In genomic region chr14:21084988-21085853, GRCh38 we compare ENCODE assay signal across 13 cellular contexts. TPM values are rescaled to one million over a fixed set of nuclear protein-coding genes. Genes with fewer than 3 reads are reported as not detected.
DNase-seq lines count a peak whose midpoint lies in the region; ATAC-seq and FAIRE-seq lines count a peak whose summit lies in the region.
"Had no signal": no experiment of that assay in that cellular context is flagged by ENCODE, and none has a peak within 500 bp of the region (broad histone marks: within the 10 kb centered on the region; RNA-seq: fewer than 3 reads in every experiment).

No MANE protein-coding gene starts in this region.

- H3K9me3 ChIP-seq in GM23248 (ENCODE audit: low read depth): no peaks in the 10 kb centered on the region
- H3K9me3 ChIP-seq in adipocyte (ENCODE audit: control insufficient read depth, low read length): no peaks in the 10 kb centered on the region
- H3K9me3 ChIP-seq in small intestine (ENCODE audit: control insufficient read depth, low read depth): no peaks in the 10 kb centered on the region

- no peaks in the 10 kb centered on the region for H3K9me2 ChIP-seq in GM23248 (ENCODE audit: insufficient read depth)

- peak; percentile 85 for DNase-seq in GM23248
- peak; percentile 87 for DNase-seq in adipocyte (ENCODE audit: low read depth)
- DNase-seq in left ventricle myocardium superior: peak; percentile 70
- DNase-seq in small intestine: peak; percentile 67
- no peak for DNase-seq in NAMALWA (ENCODE audit: low spot score)
- no peak for DNase-seq in cerebellar nuclear complex (lab: John Stamatoyannopoulos, UW)
- DNase-seq in NCI-H1092 (lab: John Stamatoyannopoulos, UW): no peak
- no peak for DNase-seq in NCI-H1930 (lab: John Stamatoyannopoulos, UW)
- DNase-seq: activated CD4-positive, alpha-beta T cell treated with anti-CD3 and anti-CD28 coated beads, Interleukin-2, amount 10 ng/mL, durations not matched to agents 7 days and 5 days; dermis blood vessel endothelial cell; NCI-H774; stimulated activated CD4-positive, alpha-beta T cell treated with anti-CD3 and anti-CD28 coated beads, Interleukin-4, amount 100 ng/mL, for 1 hour had no signal

- no peak overlapping the region for H3K4me2 ChIP-seq in GM23248 (ENCODE audit: unreplicated experiment)

- H3K4me3 ChIP-seq in GM23248: no peak overlapping the region
- no peak overlapping the region for H3K4me3 ChIP-seq in adipocyte (ENCODE audit: low read length)
- H3K4me3 ChIP-seq in small intestine (ENCODE audit: low read depth in 1 of 2, low read length in 2 of 2): no peak overlapping the region
- H3K4me3 ChIP-seq: GM12878 had no signal

- peaks cover 56% of the 10 kb centered on the region for H3F3A ChIP-seq in GM23248 (ENCODE audit: insufficient read depth)

- ATAC-seq in left ventricle myocardium superior: peak; percentile 75
- ATAC-seq: GM12878 had no signal

- peak overlapping the region; percentile 95 for H3K27ac ChIP-seq in GM23248
- no peak overlapping the region for H3K27ac ChIP-seq in small intestine (ENCODE audit: low read depth in 1 of 2, low read length in 1 of 2)

- H2AFZ ChIP-seq in GM23248: no peak overlapping the region

- intact Hi-C loops in left ventricle myocardium superior (cut with micrococcal nuclease): no loop called here

- WGBS in GM23248 (ENCODE audit: low coverage in 1 of 2, low lambda C conversion rate in 2 of 2, missing lambda C conversion rate in 2 of 2), 2 experiments: 82 to 85% methylated on average over 16 to 17 of the region's 17 CpGs
- WGBS in small intestine, 3 donors: 61 to 72% (median 62%) methylated on average over 17 of the region's 17 CpGs

- FAIRE-seq in small intestine (lab: Jason Lieb, UNC): no peak
- FAIRE-seq: GM12878 had no signal

- H3K9ac ChIP-seq in GM23248 (peak overlapping the region; percentile 39; the same call in 1 of the 2 replicates), adipocyte (ENCODE audit: low read length) (peak overlapping the region; percentile 14)

- H3K36me3 ChIP-seq in GM23248 (ENCODE audit: low read depth): peaks cover 25% of the 10 kb centered on the region
- H3K36me3 ChIP-seq in adipocyte (ENCODE audit: control insufficient read depth, insufficient read depth, low read length, severe bottlenecking): peaks cover 84% of the 10 kb centered on the region
- peaks cover 4 to 10% of the 10 kb centered on the region in 2 donors for H3K36me3 ChIP-seq in small intestine (ENCODE audit: control insufficient read depth in 2 of 2, insufficient read depth in 2 of 2, low read length in 2 of 2)

- no peaks in the 10 kb centered on the region for H4K20me1 ChIP-seq in GM23248 (ENCODE audit: insufficient read depth)

- H3K27me3 ChIP-seq in GM23248 (replicated peaks; ENCODE audit: insufficient read depth): no peaks in the 10 kb centered on the region
- H3K27me3 ChIP-seq in adipocyte (replicated peaks; ENCODE audit: control insufficient read depth, insufficient read depth, low read length): no peaks in the 10 kb centered on the region
- H3K27me3 ChIP-seq in small intestine (ENCODE audit: control insufficient read depth in 2 of 2, insufficient read depth in 2 of 2, low read length in 2 of 2): no peaks in the 10 kb centered on the region

- in situ Hi-C loops in GM23248 (cut with MboI): no loop called here

- no peaks in the 10 kb centered on the region for H3K79me2 ChIP-seq in GM23248 (ENCODE audit: insufficient read depth)

- H3K4me1 ChIP-seq in GM23248 (ENCODE audit: insufficient read depth) (peaks cover 32% of the 10 kb centered on the region), adipocyte (ENCODE audit: control insufficient read depth, insufficient read depth, low read length) (peaks cover 33% of the 10 kb centered on the region), small intestine (ENCODE audit: control insufficient read depth in 2 of 2, insufficient read depth in 1 of 2, low read depth in 1 of 2, low read length in 1 of 2) (peaks cover 0 to 3% of the 10 kb centered on the region in 2 donors)

RNA-seq across cellular contexts. Expression of gene ZNF219, which starts 13.2 kb away (rescaled TPM):
- total RNA-seq in GM23248 (2014; rRNA removed; shearing (Covaris generic)): 15.9 and 24.0 TPM in 2 replicates
- polyA plus RNA-seq in GM23248 (2016; fragmentation: Nextera tagmentation; extraction: Ambion mirVana): 1.6 and 1.8 TPM in 2 replicates
- total RNA-seq in left ventricle myocardium superior: 57.0 TPM
- polyA plus RNA-seq in small intestine: 10 to 100 TPM; 56.0 to 69.8 (median 63.2) TPM

RNA-seq across cellular contexts. Expression of gene ARHGEF40, which starts 15.1 kb away (rescaled TPM):
- 56.6 and 68.3 TPM in 2 replicates for total RNA-seq in GM23248 (2014; rRNA removed; shearing (Covaris generic))
- polyA plus RNA-seq in GM23248 (2016; fragmentation: Nextera tagmentation; extraction: Ambion mirVana): 22.4 and 23.9 TPM in 2 replicates
- total RNA-seq in left ventricle myocardium superior: 23.1 TPM
- 10 to 100 TPM in 1 of 3 donors, 1 to 10 TPM in 2; 2.2 to 10.8 (median 3.5) TPM for polyA plus RNA-seq in small intestine

RNA-seq across cellular contexts. Expression of gene TMEM253, which starts 15.6 kb away (rescaled TPM):
- total RNA-seq in GM23248 (2014; rRNA removed; shearing (Covaris generic)): 0.97 TPM in 1 of 2 replicates, not detected in the other
- polyA plus RNA-seq in GM23248 (2016; fragmentation: Nextera tagmentation; extraction: Ambion mirVana) (0.18 TPM in 1 of 2 replicates, not detected in the other), small intestine (100 to 1,000 TPM in 2 of 3 donors, 10 to 100 TPM in 1; 57.9 to 245 (median 133) TPM)
- total RNA-seq in left ventricle myocardium superior: 0.20 TPM
- total RNA-seq: activated CD4-positive, alpha-beta T cell treated with anti-CD3 and anti-CD28 coated beads, Interleukin-2, amount 10 ng/mL, durations not matched to agents 7 days and 5 days; dermis blood vessel endothelial cell; GM12878 had no signal

RNA-seq across cellular contexts. Expression of gene RNASE8, which starts 27.6 kb away (rescaled TPM):
- not detected in 2 replicates for total RNA-seq in GM23248 (2014; rRNA removed; shearing (Covaris generic))
- polyA plus RNA-seq in GM23248 (2016; fragmentation: Nextera tagmentation; extraction: Ambion mirVana): not detected in 2 replicates
- not detected for total RNA-seq in left ventricle myocardium superior
- not detected for polyA plus RNA-seq in small intestine
- total RNA-seq: activated CD4-positive, alpha-beta T cell treated with anti-CD3 and anti-CD28 coated beads, Interleukin-2, amount 10 ng/mL, durations not matched to agents 7 days and 5 days; dermis blood vessel endothelial cell; GM12878 had no signal
- polyA plus RNA-seq: GM12878 had no signal

RNA-seq across cellular contexts. Expression of gene RNASE7, which starts 43.1 kb away (rescaled TPM):
- total RNA-seq in GM23248 (2014; rRNA removed; shearing (Covaris generic)): not detected in 2 replicates
- polyA plus RNA-seq in GM23248 (2016; fragmentation: Nextera tagmentation; extraction: Ambion mirVana): not detected in 2 replicates
- total RNA-seq in left ventricle myocardium superior: not detected
- under 1 TPM in 1 of 3 donors, not detected in 2; 0.04 TPM for polyA plus RNA-seq in small intestine
- total RNA-seq: activated CD4-positive, alpha-beta T cell treated with anti-CD3 and anti-CD28 coated beads, Interleukin-2, amount 10 ng/mL, durations not matched to agents 7 days and 5 days; dermis blood vessel endothelial cell; GM12878 had no signal
- polyA plus RNA-seq: GM12878 had no signal

Comparison
In these comparisons a context has a peak if more than half of its experiments do, and no peak if none do; other contexts are left out.
1. DNase-seq: peak in GM23248 (single experiment), adipocyte (single experiment), left ventricle myocardium superior (single experiment) and small intestine (single experiment); none in NAMALWA (single experiment), cerebellar nuclear complex (0 of 2), NCI-H1092 (single experiment) and NCI-H1930 (0 of 2).